ENCODE assay signal across 26 cellular contexts in genomic region chr3:113243846-113244245, GRCh38. TPM values are rescaled to one million over a fixed set of nuclear protein-coding genes. Genes with fewer than 3 reads are reported as not detected.
DNase-seq lines count a peak whose midpoint lies in the region; ATAC-seq, FAIRE-seq and TF ChIP-seq lines count a peak whose summit lies in the region.
"Had no signal": no experiment of that assay in that cellular context is flagged by ENCODE, and none has a peak within 500 bp of the region (broad histone marks: within the 10 kb centered on the region; RNA-seq: fewer than 3 reads in every experiment).

No MANE protein-coding gene starts in this region.

- TF ChIP-seq EP300 in GM12878 (IDR thresholded peaks at IDR 0.05; ENCODE audit: borderline replicate concordance in 1 of 2, control insufficient read depth in 1 of 2, low read depth in 2 of 2, low read length in 2 of 2): no peak

- H3K4me3 Mint-ChIP-seq in nephron (peak overlapping the region in 1 of 3 experiments; percentile 37), progenitor cell of endocrine pancreas (ENCODE audit: low read depth) (no peak overlapping the region)
- H3K4me3 Mint-ChIP-seq: activated CD8-positive, alpha-beta T cell treated with anti-CD3 and anti-CD28 coated beads for 36 hours; CD4-positive, CD25-positive, alpha-beta regulatory T cell had no signal

- WGBS in GM12878 (ENCODE audit: insufficient coverage, insufficient replicate concordance, low lambda C conversion rate, missing lambda C conversion rate): 67% methylated on average over 3 of the region's 3 CpGs

- H3K9me3 ChIP-seq in GM12878 (replicated peaks; ENCODE audit: control insufficient read depth, insufficient read depth, low read length): no peaks in the 10 kb centered on the region
- H3K9me3 ChIP-seq: gastrocnemius medialis, pancreas, thoracic aorta had no signal

- no TSS peak for BruUV-seq in GM12878 (replicated peaks; lab: Mats Ljungman, UMichigan)

- no peaks in the 10 kb centered on the region for H3K4me1 ChIP-seq in GM12878 (ENCODE audit: control insufficient read depth, insufficient read depth, low read length)
- H3K4me1 ChIP-seq: pancreas had no signal

- no peak overlapping the region for H3K27ac ChIP-seq in GM12878 (ENCODE audit: control insufficient read depth, insufficient read depth)
- H3K27ac ChIP-seq: dorsolateral prefrontal cortex, epithelial cell of prostate, pancreas, thoracic aorta had no signal

- DNase-seq in DMS 273 treated with DMSO at 0.1 percent for 48 hours (lab: John Stamatoyannopoulos, UW) (peak; percentile 45), NAMALWA (ENCODE audit: low spot score) (peak; percentile 2), GM12878 (ENCODE audit: low read depth, low spot score) (no peak), progenitor cell of endocrine pancreas (ENCODE audit: low spot score, unreplicated experiment) (no peak), retina (no peak), DMS53 (lab: John Stamatoyannopoulos, UW) (no peak), NCI-H1930 (lab: John Stamatoyannopoulos, UW) (no peak)
- DNase-seq: activated CD4-positive, CD25-positive, alpha-beta regulatory T cell; activated CD8-positive, alpha-beta T cell treated with anti-CD3 and anti-CD28 coated beads for 36 hours; activated naive CD4-positive, alpha-beta T cell; activated T-cell treated with anti-CD3 and anti-CD28 coated beads, Interleukin-2, amount 50 U/mL, for 1 hour; amniotic stem cell; CD4-positive, CD25-positive, alpha-beta regulatory T cell; central memory CD4-positive, alpha-beta T cell; dorsolateral prefrontal cortex; gastrocnemius medialis; GDM1; kidney glomerular epithelial cell; NCI-H1436; pancreas; T-helper 9 cell had no signal

- TF ChIP-seq CTCF in GM12878 (IDR thresholded peaks at IDR 0.05 in 2 of 3, conservative IDR thresholded peaks at IDR 0.05 in 1 of 3; ENCODE audit: control insufficient read depth in 2 of 3, extremely low read depth in 1 of 3, insufficient read depth in 1 of 3, low read depth in 3 of 3, low read length in 3 of 3) (no peak), nephron (IDR thresholded peaks at IDR 0.05; ENCODE audit: unreplicated experiment in 3 of 3) (no peak), progenitor cell of endocrine pancreas (IDR thresholded peaks at IDR 0.05; ENCODE audit: unreplicated experiment) (no peak)

- TF ChIP-seq RAD21 in GM12878 (IDR thresholded peaks at IDR 0.05; ENCODE audit: insufficient read depth, low read depth, low read length): no peak

- SMC1A ChIA-PET in GM12878 (lab: Charles Lee; ENCODE audit: uncharacterized antibody, unreplicated experiment): interaction anchor here (1.6 kb wide), 1 partner anchor 13 kb away, joined by 4 read pairs; no protein-coding TSS in a partner anchor

- H3K9ac ChIP-seq in GM12878 (ENCODE audit: control insufficient read depth, insufficient read depth, low read length): no peak overlapping the region

- no peak overlapping the region for H3K4me2 ChIP-seq in GM12878 (ENCODE audit: control insufficient read depth, insufficient read depth)

- TF ChIP-seq POLR2A in GM12878 (IDR thresholded peaks at IDR 0.05; ENCODE audit: low read depth, low read length): no peak

- RAD21 ChIA-PET in GM12878 (lab: Charles Lee; ENCODE audit: unreplicated experiment): no interaction called here

- in situ Hi-C loops in GM12878 (cut with MboI): no loop called here

- no peak overlapping the region for H3K4me3 ChIP-seq in GM12878
- H3K4me3 ChIP-seq: dorsolateral prefrontal cortex, gastrocnemius medialis, pancreas, thoracic aorta had no signal

- H3K79me2 ChIP-seq in GM12878 (ENCODE audit: control insufficient read depth, insufficient read depth, low read length): no peaks in the 10 kb centered on the region

- intact Hi-C loops in GM12878 (cut with micrococcal nuclease; ENCODE audit: unreplicated experiment): no loop called here

- no peaks in the 10 kb centered on the region for H3K36me3 ChIP-seq in GM12878 (ENCODE audit: control insufficient read depth in 2 of 2, insufficient read depth in 2 of 2, low read length in 1 of 2)
- H3K36me3 ChIP-seq: gastrocnemius medialis, pancreas, thoracic aorta had no signal

- H3K9me3 Mint-ChIP-seq in nephron: no peaks in the 10 kb centered on the region
- no peaks in the 10 kb centered on the region for H3K9me3 Mint-ChIP-seq in progenitor cell of endocrine pancreas (ENCODE audit: low read depth)
- H3K9me3 Mint-ChIP-seq: activated CD8-positive, alpha-beta T cell treated with anti-CD3 and anti-CD28 coated beads for 36 hours had no signal

- peaks cover 34% of the 10 kb centered on the region for H3K36me3 Mint-ChIP-seq in nephron (ENCODE audit: low read depth)
- H3K36me3 Mint-ChIP-seq in progenitor cell of endocrine pancreas (ENCODE audit: insufficient read depth): no peaks in the 10 kb centered on the region
- H3K36me3 Mint-ChIP-seq: CD4-positive, CD25-positive, alpha-beta regulatory T cell had no signal

- POLR2A ChIA-PET in GM12878 (lab: Charles Lee): no interaction called here

- H3K4me1 Mint-ChIP-seq in nephron: peaks cover 90% of the 10 kb centered on the region
- peaks cover 22% of the 10 kb centered on the region for H3K4me1 Mint-ChIP-seq in progenitor cell of endocrine pancreas (ENCODE audit: low read depth)
- H3K4me1 Mint-ChIP-seq: CD4-positive, CD25-positive, alpha-beta regulatory T cell had no signal

- no peak overlapping the region for H2AFZ ChIP-seq in GM12878 (ENCODE audit: control insufficient read depth, low read depth, low read length)

- no peaks in the 10 kb centered on the region for H4K20me1 ChIP-seq in GM12878 (ENCODE audit: control insufficient read depth, insufficient read depth)

- no peak for ATAC-seq in GM12878
- ATAC-seq: activated CD8-positive, alpha-beta T cell treated with anti-CD3 and anti-CD28 coated beads for 36 hours; gastrocnemius medialis; Panc1; pancreas; sciatic nerve had no signal

- FAIRE-seq in GM12878 (lab: Jason Lieb, UNC): no peak
- FAIRE-seq: pancreas had no signal

- peak overlapping the region; percentile 80 to 97 (median 92) for H3K27ac Mint-ChIP-seq in nephron
- H3K27ac Mint-ChIP-seq in progenitor cell of endocrine pancreas: no peak overlapping the region
- H3K27ac Mint-ChIP-seq: activated CD8-positive, alpha-beta T cell treated with anti-CD3 and anti-CD28 coated beads for 36 hours had no signal

- H3K27me3 Mint-ChIP-seq in nephron (ENCODE audit: low read depth) (peaks cover 3% of the 10 kb centered on the region), progenitor cell of endocrine pancreas (peaks cover 8% of the 10 kb centered on the region)

- H3K27me3 ChIP-seq in GM12878 (replicated peaks in 1 of 2; ENCODE audit: control insufficient read depth in 2 of 2, insufficient read depth in 2 of 2, low read length in 1 of 2): peaks cover 0 to 12% of the 10 kb centered on the region in 2 experiments; a peak in 3 of 4 replicates
- H3K27me3 ChIP-seq: dorsolateral prefrontal cortex, gastrocnemius medialis, pancreas had no signal

- CTCF ChIA-PET in GM12878 (lab: Yijun Ruan, JAX): interaction anchor here (1.1 kb wide), 1 partner anchor 45 kb away, joined by 4 read pairs; no protein-coding TSS in a partner anchor

TF ChIP-seq in GM12878, 131 proteins besides CTCF, POLR2A, EP300 and RAD21:
- no peak for TF ChIP-seq FOS (IDR thresholded peaks at IDR 0.05; ENCODE audit: borderline replicate concordance, extremely low read depth, insufficient read length)
- no peak for TF ChIP-seq SMARCA5 (IDR thresholded peaks at IDR 0.05)
- no peak for TF ChIP-seq CREB1 (IDR thresholded peaks at IDR 0.05; ENCODE audit: low read depth)
- TF ChIP-seq PKNOX1 (IDR thresholded peaks at IDR 0.05): 0 out of 2 replicates have a peak, but pooled peaks have one; percentile 24
- no peak for TF ChIP-seq CEBPB (IDR thresholded peaks at IDR 0.05; ENCODE audit: borderline replicate concordance in 1 of 2, low read depth in 2 of 2, low read length in 2 of 2)
- no peak for TF ChIP-seq IKZF1 (conservative IDR thresholded peaks at IDR 0.05)

RNA-seq across cellular contexts. Expression of gene BOC, which starts 32.5 kb away (rescaled TPM):
- 0.17 TPM in 1 of 2 replicates, not detected in the other for total RNA-seq in GM12878 (2013; cell fraction: nucleolus; rRNA removed)
- total RNA-seq in GM12878 (2014; rRNA removed) (0.05 TPM in 1 of 2 replicates, not detected in the other), GM12878 (2014; rRNA removed; fragmentation: Illumina TruSeq; extraction: Trizol) (not detected in 2 replicates), GM12878 (2021) (0.13 TPM in 1 of 2 replicates, not detected in the other), progenitor cell of endocrine pancreas (10.8 and 14.2 TPM in 2 replicates)
- polyA plus RNA-seq in GM12878 (2011; ENCODE audit: low read depth): not detected
- polyA plus RNA-seq in GM12878 (2011; rRNA removed) (not detected in 2 replicates), GM12878 (2014; fragmentation: Illumina TruSeq; extraction: Trizol) (0.18 TPM in 1 of 2 replicates, not detected in the other), GM12878 (2014; fragmentation: Nextera tagmentation; extraction: Ambion mirVana) (not detected), GM12878 (2014; rRNA removed) (0.19 TPM in 1 of 2 replicates, not detected in the other), GM12878 (2016; fragmentation: Nextera tagmentation; extraction: Ambion mirVana) (not detected)
- polyA plus RNA-seq in GM12878 (2011; cell fraction: cytosol; rRNA removed): not detected in 2 replicates
- polyA plus RNA-seq in GM12878 (2011; cell fraction: nucleus; rRNA removed): 0.07 and 0.09 TPM in 2 replicates
- 0.04 TPM in 1 of 2 replicates, not detected in the other for polyA plus RNA-seq in GM12878 (2012)
- polyA minus RNA-seq in GM12878 (2011; rRNA and poly(A)+ RNA removed): not detected in 2 replicates
- polyA minus RNA-seq in GM12878 (2011; cell fraction: cytosol; rRNA and poly(A)+ RNA removed): not detected in 2 replicates
- polyA minus RNA-seq in GM12878 (2011; cell fraction: nucleus; rRNA and poly(A)+ RNA removed): 0.24 TPM in 1 of 2 replicates, not detected in the other
- total RNA-seq: CD4-positive, CD25-positive, alpha-beta regulatory T cell had no signal
- polyA plus RNA-seq: CD4-positive, CD25-positive, alpha-beta regulatory T cell had no signal

Comparison
In these comparisons a context has a peak if more than half of its experiments do, and no peak if none do; other contexts are left out.
1. DNase-seq: peak in DMS 273 treated with DMSO at 0.1 percent for 48 hours (single experiment) and NAMALWA (single experiment); none in GM12878 (single experiment), progenitor cell of endocrine pancreas (single experiment), retina (single experiment), DMS53 (single experiment) and NCI-H1930 (0 of 2).